In the genomic region with DNA sequence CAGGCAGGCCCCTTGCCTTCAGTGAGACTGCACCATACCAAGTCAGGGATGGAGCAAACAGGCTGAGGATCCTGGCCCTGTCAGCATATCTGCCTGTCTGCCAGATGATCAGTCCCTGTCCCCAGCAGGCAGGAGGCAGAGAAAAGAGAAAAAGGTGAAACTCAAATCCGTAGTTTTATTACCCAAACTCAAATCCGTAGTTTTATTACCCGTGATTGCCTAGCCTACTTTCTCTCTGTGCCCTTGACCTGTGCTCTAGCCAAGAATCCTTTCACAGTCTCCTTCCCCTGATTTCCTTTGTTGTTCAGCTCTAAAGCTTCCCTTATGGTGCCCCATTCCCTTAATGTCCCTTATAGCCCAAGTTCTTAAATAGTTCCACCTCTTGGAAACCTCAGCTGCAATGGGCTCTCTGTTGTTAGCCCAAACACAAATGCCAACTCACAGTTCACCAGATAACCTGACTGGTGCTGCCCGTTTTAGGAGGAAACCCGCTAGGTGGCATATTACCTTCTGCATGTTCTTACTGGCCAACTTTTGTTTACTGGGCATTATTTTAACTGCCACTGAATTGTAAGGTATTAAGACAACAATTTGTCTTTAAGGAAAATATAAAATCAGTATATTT, we compare ENCODE assay signal across 27 cellular contexts.
A peak's percentile ranks its signal among the peaks of the same experiment; 100 is the strongest.
DNase-seq lines count a peak whose midpoint lies in the region; ATAC-seq and TF ChIP-seq lines count a peak whose summit lies in the region.
"Had no signal": no experiment of that assay in that cellular context is flagged by ENCODE, and none has a peak within 500 bp of the region (broad histone marks: within the 10 kb centered on the region; RNA-seq: fewer than 3 reads in every experiment).

No MANE protein-coding gene starts in this region.

- H3K27me3 Mint-ChIP-seq in brain = peaks cover 11% of the 10 kb centered on the region
- H3K27me3 Mint-ChIP-seq: activated naive CD8-positive, alpha-beta T cell; naive thymus-derived CD4-positive, alpha-beta T cell; type B pancreatic cell had no signal

- H3K4me1 ChIP-seq in HUES64 (ENCODE audit: insufficient read depth, low read length) (peaks cover 63% of the 10 kb centered on the region), liver (ENCODE audit: control insufficient read depth in 4 of 4, insufficient read depth in 4 of 4, low read length in 3 of 4) (peaks cover 10 to 39% (median 32%) of the 10 kb centered on the region in 4 donors), sigmoid colon (peaks cover 0 to 75% (median 45%) of the 10 kb centered on the region in 4 donors)
- H3K4me1 ChIP-seq: BE2C had no signal

- no peaks in the 10 kb centered on the region for H3K9me3 ChIP-seq in HUES64 (ENCODE audit: insufficient read depth, low read depth, low read length)
- H3K9me3 ChIP-seq in liver (ENCODE audit: control insufficient read depth in 4 of 4, low read length in 3 of 4) = no peaks in the 10 kb centered on the region
- H3K9me3 ChIP-seq in sigmoid colon = no peaks in the 10 kb centered on the region
- H3K9me3 ChIP-seq: BE2C, esophagus squamous epithelium, SK-N-SH had no signal

- no peak for DNase-seq in sigmoid colon
- no peak for DNase-seq in NCI-H526 treated with DMSO at 0.1 percent for 48 hours (lab: John Stamatoyannopoulos, UW)
- DNase-seq in T1000 (lab: John Stamatoyannopoulos, UW) = no peak
- DNase-seq: ACHN; activated CD4-positive, alpha-beta T cell treated with anti-CD3 and anti-CD28 coated beads for 1 hour; activated T-cell treated with anti-CD3 and anti-CD28 coated beads for 4 hours; anterior cingulate cortex; BE2C; esophagus squamous epithelium; foreskin melanocyte; GF-D8; naive thymus-derived CD4-positive, alpha-beta T cell; NCI-H187; NCI-H748 treated with DMSO at 0.1 percent for 48 hours; retina; SK-N-SH; stimulated activated CD4-positive, alpha-beta T cell treated with anti-CD3 and anti-CD28 coated beads, Interleukin-2, amount 100 ng/mL, for 24 hours had no signal

- no peak for TF ChIP-seq EP300 in sigmoid colon (IDR thresholded peaks at IDR 0.05)

- TF ChIP-seq CTCF in brain (conservative IDR thresholded peaks at IDR 0.05) (no peak), liver (IDR thresholded peaks at IDR 0.05; ENCODE audit: low read depth, low read length, missing input control) (peak; percentile 25), sigmoid colon (IDR thresholded peaks at IDR 0.05) (no peak)

- WGBS in HUES64 = 85% methylated on average over 5 of the region's 5 CpGs
- WGBS in liver = 34% methylated on average over 5 of the region's 5 CpGs
- 19 to 75% methylated on average over 5 of the region's 5 CpGs for WGBS in sigmoid colon, 2 donors

- H3K9ac ChIP-seq in HUES64 (ENCODE audit: low read depth, low read length) (no peak overlapping the region), liver (ENCODE audit: low read depth in 1 of 2, low read length in 2 of 2) (peak overlapping the region in 1 of 2 donors; percentile 48)
- H3K9ac ChIP-seq: SK-N-SH had no signal

- peak overlapping the region in 3 of 5 experiments; percentile 12 to 26 (median 14) for H3K27ac Mint-ChIP-seq in brain
- H3K27ac Mint-ChIP-seq: activated naive CD8-positive, alpha-beta T cell; naive thymus-derived CD4-positive, alpha-beta T cell; T-helper 1 cell treated with Interleukin-12 subunit alpha and Interleukin-12 subunit beta and Interleukin-4 antibody, amounts not matched to agents 30 μg/mL and 1 μg/mL, for 36 hours; type B pancreatic cell had no signal

- H3K4me3 ChIP-seq in HUES64 (ENCODE audit: low read length) = no peak overlapping the region
- H3K4me3 ChIP-seq in liver (ENCODE audit: low read depth in 1 of 3, low read length in 3 of 3) = no peak overlapping the region
- no peak overlapping the region for H3K4me3 ChIP-seq in sigmoid colon
- H3K4me3 ChIP-seq: cardiac muscle cell, esophagus squamous epithelium had no signal

- ATAC-seq in GM18909 (IDR thresholded peaks at IDR 0.05; ENCODE audit: poor library complexity, unreplicated experiment) (no peak), HG03280 (IDR thresholded peaks at IDR 0.05; ENCODE audit: unreplicated experiment) (no peak)
- ATAC-seq: HCT116; naive thymus-derived CD4-positive, alpha-beta T cell had no signal

- peaks cover 49% of the 10 kb centered on the region for H3K4me1 Mint-ChIP-seq in brain
- H3K4me1 Mint-ChIP-seq: naive thymus-derived CD4-positive, alpha-beta T cell had no signal

- H3K4me3 Mint-ChIP-seq in brain = no peak overlapping the region
- H3K4me3 Mint-ChIP-seq: activated naive CD8-positive, alpha-beta T cell; naive thymus-derived CD4-positive, alpha-beta T cell; T-helper 1 cell treated with Interleukin-12 subunit alpha and Interleukin-12 subunit beta and Interleukin-4 antibody, amounts not matched to agents 30 μg/mL and 1 μg/mL, for 36 hours; type B pancreatic cell had no signal

- intact Hi-C loops in sigmoid colon (cut with DNase I) = no loop called here

- TF ChIP-seq RAD21 in liver (IDR thresholded peaks at IDR 0.05) = peak; percentile 63 to 65

- H3K36me3 ChIP-seq in HUES64 (ENCODE audit: insufficient read depth, low read length) (no peaks in the 10 kb centered on the region), liver (ENCODE audit: control insufficient read depth in 4 of 4, insufficient read depth in 3 of 4, low read depth in 1 of 4, low read length in 3 of 4) (no peaks in the 10 kb centered on the region), sigmoid colon (peaks cover 0 to 5% (median 0%) of the 10 kb centered on the region in 4 donors)
- H3K36me3 ChIP-seq: BE2C, cardiac muscle cell had no signal

- H3K27me3 ChIP-seq in HUES64 (ENCODE audit: insufficient read depth, low read length) (no peaks in the 10 kb centered on the region), liver (ENCODE audit: control insufficient read depth in 4 of 4, insufficient read depth in 4 of 4, low read length in 3 of 4) (no peaks in the 10 kb centered on the region), sigmoid colon (no peaks in the 10 kb centered on the region)
- H3K27me3 ChIP-seq: BE2C, cardiac muscle cell, esophagus squamous epithelium had no signal

- H3K36me3 Mint-ChIP-seq in brain = peaks cover 14% of the 10 kb centered on the region
- H3K36me3 Mint-ChIP-seq: type B pancreatic cell had no signal

- TF ChIP-seq POLR2A in sigmoid colon (IDR thresholded peaks at IDR 0.05) = no peak

- peak overlapping the region; percentile 9; the same call in 1 of the 2 replicates for H3K27ac ChIP-seq in HUES64 (ENCODE audit: low read depth, low read length)
- peak overlapping the region; percentile 22 to 65 for H3K27ac ChIP-seq in liver (ENCODE audit: low read depth in 1 of 2, low read length in 2 of 2)
- H3K27ac ChIP-seq in sigmoid colon = peak overlapping the region in 3 of 4 donors; percentile 67 to 77 (median 70)
- H3K27ac ChIP-seq: cardiac muscle cell, esophagus squamous epithelium had no signal

- H3K9me3 Mint-ChIP-seq in brain = no peaks in the 10 kb centered on the region
- H3K9me3 Mint-ChIP-seq: naive thymus-derived CD4-positive, alpha-beta T cell; T-helper 1 cell treated with Interleukin-12 subunit alpha and Interleukin-12 subunit beta and Interleukin-4 antibody, amounts not matched to agents 30 μg/mL and 1 μg/mL, for 36 hours; type B pancreatic cell had no signal

TF ChIP-seq in liver, 16 proteins besides CTCF, POLR2A, EP300 and RAD21 (continues in another document):
- no peak for TF ChIP-seq GABPA (IDR thresholded peaks at IDR 0.05 in 1 of 2, conservative IDR thresholded peaks at IDR 0.05 in 1 of 2)
- peak; percentile 23 to 24 for TF ChIP-seq RXRA (IDR thresholded peaks at IDR 0.05)
- TF ChIP-seq, protein P1, sequence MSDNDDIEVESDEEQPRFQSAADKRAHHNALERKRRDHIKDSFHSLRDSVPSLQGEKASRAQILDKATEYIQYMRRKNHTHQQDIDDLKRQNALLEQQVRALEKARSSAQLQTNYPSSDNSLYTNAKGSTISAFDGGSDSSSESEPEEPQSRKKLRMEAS (IDR thresholded peaks at IDR 0.05) = no peak
- TF ChIP-seq SP1 (IDR thresholded peaks at IDR 0.05) = peak; percentile 9
- TF ChIP-seq, protein P2, sequence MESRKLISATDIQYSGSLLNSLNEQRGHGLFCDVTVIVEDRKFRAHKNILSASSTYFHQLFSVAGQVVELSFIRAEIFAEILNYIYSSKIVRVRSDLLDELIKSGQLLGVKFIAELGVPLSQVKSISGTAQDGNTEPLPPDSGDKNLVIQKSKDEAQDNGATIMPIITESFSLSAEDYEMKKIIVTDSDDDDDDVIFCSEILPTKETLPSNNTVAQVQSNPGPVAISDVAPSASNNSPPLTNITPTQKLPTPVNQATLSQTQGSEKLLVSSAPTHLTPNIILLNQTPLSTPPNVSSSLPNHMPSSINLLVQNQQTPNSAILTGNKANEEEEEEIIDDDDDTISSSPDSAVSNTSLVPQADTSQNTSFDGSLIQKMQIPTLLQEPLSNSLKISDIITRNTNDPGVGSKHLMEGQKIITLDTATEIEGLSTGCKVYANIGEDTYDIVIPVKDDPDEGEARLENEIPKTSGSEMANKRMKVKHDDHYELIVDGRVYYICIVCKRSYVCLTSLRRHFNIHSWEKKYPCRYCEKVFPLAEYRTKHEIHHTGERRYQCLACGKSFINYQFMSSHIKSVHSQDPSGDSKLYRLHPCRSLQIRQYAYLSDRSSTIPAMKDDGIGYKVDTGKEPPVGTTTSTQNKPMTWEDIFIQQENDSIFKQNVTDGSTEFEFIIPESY (IDR thresholded peaks at IDR 0.05) = no peak
- TF ChIP-seq, protein P3, sequence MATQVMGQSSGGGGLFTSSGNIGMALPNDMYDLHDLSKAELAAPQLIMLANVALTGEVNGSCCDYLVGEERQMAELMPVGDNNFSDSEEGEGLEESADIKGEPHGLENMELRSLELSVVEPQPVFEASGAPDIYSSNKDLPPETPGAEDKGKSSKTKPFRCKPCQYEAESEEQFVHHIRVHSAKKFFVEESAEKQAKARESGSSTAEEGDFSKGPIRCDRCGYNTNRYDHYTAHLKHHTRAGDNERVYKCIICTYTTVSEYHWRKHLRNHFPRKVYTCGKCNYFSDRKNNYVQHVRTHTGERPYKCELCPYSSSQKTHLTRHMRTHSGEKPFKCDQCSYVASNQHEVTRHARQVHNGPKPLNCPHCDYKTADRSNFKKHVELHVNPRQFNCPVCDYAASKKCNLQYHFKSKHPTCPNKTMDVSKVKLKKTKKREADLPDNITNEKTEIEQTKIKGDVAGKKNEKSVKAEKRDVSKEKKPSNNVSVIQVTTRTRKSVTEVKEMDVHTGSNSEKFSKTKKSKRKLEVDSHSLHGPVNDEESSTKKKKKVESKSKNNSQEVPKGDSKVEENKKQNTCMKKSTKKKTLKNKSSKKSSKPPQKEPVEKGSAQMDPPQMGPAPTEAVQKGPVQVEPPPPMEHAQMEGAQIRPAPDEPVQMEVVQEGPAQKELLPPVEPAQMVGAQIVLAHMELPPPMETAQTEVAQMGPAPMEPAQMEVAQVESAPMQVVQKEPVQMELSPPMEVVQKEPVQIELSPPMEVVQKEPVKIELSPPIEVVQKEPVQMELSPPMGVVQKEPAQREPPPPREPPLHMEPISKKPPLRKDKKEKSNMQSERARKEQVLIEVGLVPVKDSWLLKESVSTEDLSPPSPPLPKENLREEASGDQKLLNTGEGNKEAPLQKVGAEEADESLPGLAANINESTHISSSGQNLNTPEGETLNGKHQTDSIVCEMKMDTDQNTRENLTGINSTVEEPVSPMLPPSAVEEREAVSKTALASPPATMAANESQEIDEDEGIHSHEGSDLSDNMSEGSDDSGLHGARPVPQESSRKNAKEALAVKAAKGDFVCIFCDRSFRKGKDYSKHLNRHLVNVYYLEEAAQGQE (IDR thresholded peaks at IDR 0.05) = peak; percentile 20
- no peak for TF ChIP-seq EGR1 (IDR thresholded peaks at IDR 0.05; ENCODE audit: low read depth in 2 of 2)
- peak; percentile 56 for TF ChIP-seq YY1 (IDR thresholded peaks at IDR 0.05)

Comparison
In these comparisons a context has a peak if more than half of its experiments do, and no peak if none do; other contexts are left out.
1. H3K27ac ChIP-seq: peak in every context shown above with its lines; median percentile 70 in sigmoid colon; 44 in liver; 9 in HUES64.